ENCODE assay signal across 11 cellular contexts in the genomic region with DNA sequence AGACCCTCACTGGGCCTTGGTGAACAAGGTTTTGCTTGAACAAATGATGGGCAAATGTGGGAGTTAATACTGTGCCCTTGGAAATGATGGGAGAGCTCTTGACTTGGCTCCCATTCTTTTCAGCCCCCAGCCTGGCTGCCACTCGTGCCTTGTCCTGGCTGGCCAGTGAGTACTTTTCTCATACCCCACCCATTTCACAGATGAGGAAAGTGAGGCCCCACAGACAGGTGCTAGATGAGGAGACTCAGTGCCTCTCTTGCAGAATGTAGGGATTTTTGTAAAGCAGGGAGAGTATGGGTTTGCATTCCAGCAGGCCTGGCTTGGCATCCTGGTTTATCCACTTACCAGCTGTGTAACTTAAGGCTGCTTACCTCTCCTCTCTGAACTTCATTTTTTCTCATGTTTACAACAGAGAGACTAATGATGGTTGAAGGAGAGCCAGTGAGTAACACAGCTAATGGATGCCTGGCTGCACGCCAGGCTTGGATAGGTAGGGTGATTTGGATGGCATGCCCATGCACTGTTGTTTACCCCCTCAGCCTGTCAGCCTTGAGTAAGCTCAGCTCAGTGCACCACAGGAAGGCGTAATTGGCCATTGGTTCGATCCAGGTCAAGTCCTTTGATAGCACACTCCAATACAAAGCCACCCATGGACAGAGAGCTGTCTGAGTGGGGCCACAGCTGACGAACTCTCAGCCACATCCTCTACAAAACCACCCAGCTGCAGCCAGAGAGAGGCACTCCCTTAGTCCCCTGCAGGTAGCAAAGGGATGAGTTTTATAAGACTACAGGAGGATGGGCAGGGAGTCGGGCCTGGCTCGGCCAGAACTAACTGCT.
DNase-seq lines count a peak whose midpoint lies in the region; ATAC-seq, FAIRE-seq and TF ChIP-seq lines count a peak whose summit lies in the region.
"Had no signal": no experiment of that assay in that cellular context is flagged by ENCODE, and none has a peak within 500 bp of the region (broad histone marks: within the 10 kb centered on the region; RNA-seq: fewer than 3 reads in every experiment).

No MANE protein-coding gene starts in this region.

- H2BK15ac ChIP-seq in IMR-90 (ENCODE audit: low read depth, low read length): no peak overlapping the region

- TF ChIP-seq CTCF in IMR-90 (conservative IDR thresholded peaks at IDR 0.05; ENCODE audit: low read depth, low read length): no peak
- no peak for TF ChIP-seq CTCF in K562 (IDR thresholded peaks at IDR 0.05 in 2 of 3, conservative IDR thresholded peaks at IDR 0.05 in 1 of 3; ENCODE audit: insufficient read depth in 2 of 3, low read depth in 1 of 3, low read length in 3 of 3)

- no peak overlapping the region for H2AFZ ChIP-seq in IMR-90 (replicated peaks; ENCODE audit: low read length, poor library complexity)
- H2AFZ ChIP-seq in K562 (ENCODE audit: low read depth, low read length): no peak overlapping the region

- no peak overlapping the region for H3K14ac ChIP-seq in IMR-90 (replicated peaks; ENCODE audit: low read depth, low read length)

- no peak for TF ChIP-seq EP300 in K562 (IDR thresholded peaks at IDR 0.05; ENCODE audit: low read length)

- H3K9me3 ChIP-seq in IMR-90 (ENCODE audit: control insufficient read depth, insufficient read depth, low read length) (no peaks in the 10 kb centered on the region), K562 (replicated peaks; ENCODE audit: control insufficient read depth, insufficient read depth, low read depth, low read length) (no peaks in the 10 kb centered on the region)
- H3K9me3 ChIP-seq: left lung had no signal

- no peak overlapping the region for H2AK9ac ChIP-seq in IMR-90 (replicated peaks; ENCODE audit: low read depth, low read length, poor library complexity)

- intact Hi-C loops in IMR-90 (cut with micrococcal nuclease) (no loop called here), K562 (cut with micrococcal nuclease) (no loop called here)

- H3K36me3 Mint-ChIP-seq in T-helper 2 cell treated with Interferon-gamma antibody and Interleukin-4, amounts not matched to agents 5 μg/mL and 100 μg/mL, for 36 hours (ENCODE audit: low read depth): no peaks in the 10 kb centered on the region
- no peaks in the 10 kb centered on the region for H3K36me3 Mint-ChIP-seq in T-cell

- H3K9ac ChIP-seq in IMR-90 (ENCODE audit: low read depth, low read length): no peak overlapping the region
- H3K9ac ChIP-seq in K562 (ENCODE audit: insufficient read depth in 1 of 2, low read depth in 2 of 2, low read length in 2 of 2): no peak overlapping the region
- no peak overlapping the region for H3K9ac ChIP-seq in rectal smooth muscle tissue (ENCODE audit: low read length)

- H4K20me1 ChIP-seq in IMR-90 (ENCODE audit: insufficient read depth, low read length) (no peaks in the 10 kb centered on the region), K562 (replicated peaks; ENCODE audit: control insufficient read depth, insufficient read depth, low read length) (peaks cover 7% of the 10 kb centered on the region)

- H2BK120ac ChIP-seq in IMR-90 (ENCODE audit: low read depth, low read length): no peak overlapping the region

- H3K36me3 ChIP-seq in IMR-90 (ENCODE audit: control insufficient read depth, insufficient read depth, low read length) (no peaks in the 10 kb centered on the region), K562 (ENCODE audit: control insufficient read depth, insufficient read depth, low read length) (no peaks in the 10 kb centered on the region), rectal smooth muscle tissue (ENCODE audit: control insufficient read depth, insufficient read depth, low read length) (no peaks in the 10 kb centered on the region)
- H3K36me3 ChIP-seq: brain microvascular endothelial cell, left lung had no signal

- H4K91ac ChIP-seq in IMR-90 (ENCODE audit: insufficient read depth, low read depth, low read length): no peak overlapping the region

- CTCF ChIA-PET in IMR-90 (lab: Yijun Ruan, JAX) (no interaction called here), K562 (lab: Yijun Ruan, JAX; ENCODE audit: low intra/inter-chr PET ratio) (no interaction called here), T-cell (lab: Charles Lee) (interaction anchor here in 1 of 2 donors (0.7 kb wide), 1 partner anchor 33 kb away, joined by 3 read pairs; no protein-coding TSS in a partner anchor)

- POLR2A ChIA-PET in IMR-90 (lab: Charles Lee; ENCODE audit: unreplicated experiment): no interaction called here
- POLR2A ChIA-PET in K562 (lab: Yijun Ruan, JAX): interaction anchor here (1.6 kb wide), 1 partner anchor 11 kb away, joined by 7 read pairs; no protein-coding TSS in a partner anchor
- POLR2A ChIA-PET in T-cell (lab: Charles Lee): no interaction called here

- no peaks in the 10 kb centered on the region for H3K9me3 Mint-ChIP-seq in T-helper 2 cell treated with Interferon-gamma antibody and Interleukin-4, amounts not matched to agents 5 μg/mL and 100 μg/mL, for 36 hours
- peaks cover 0 to 4% (median 2%) of the 10 kb centered on the region in 3 donors for H3K9me3 Mint-ChIP-seq in T-cell

- in situ Hi-C loops in IMR-90 (cut with MboI; ENCODE audit: low sequenced_read_pairs) (no loop called here), K562 (cut with MboI) (no loop called here)

- H3K79me2 ChIP-seq in K562 (ENCODE audit: control insufficient read depth, insufficient read depth, low read length): no peaks in the 10 kb centered on the region

- H3K27ac Mint-ChIP-seq in T-helper 2 cell treated with Interferon-gamma antibody and Interleukin-4, amounts not matched to agents 5 μg/mL and 100 μg/mL, for 36 hours: no peak overlapping the region
- H3K27ac Mint-ChIP-seq in T-cell: no peak overlapping the region
- H3K27ac Mint-ChIP-seq: stimulated activated naive CD8-positive, alpha-beta T cell treated with anti-CD3 and anti-CD28 coated beads, Interleukin-15, Interleukin-2, amounts not matched to agents 100 ng/mL and 50 ng/mL, for 24 hours had no signal

- H4K8ac ChIP-seq in IMR-90 (ENCODE audit: low read depth in 2 of 2, low read length in 2 of 2): no peak overlapping the region

- H4K5ac ChIP-seq in IMR-90 (ENCODE audit: low read depth, low read length): no peak overlapping the region

- H3K79me1 ChIP-seq in IMR-90 (ENCODE audit: low read depth in 1 of 2, low read length in 2 of 2): no peaks in the 10 kb centered on the region

- H3K4me1 ChIP-seq in IMR-90 (ENCODE audit: control insufficient read depth, insufficient read depth, low read length) (peaks cover 4% of the 10 kb centered on the region; the same call in 1 of the 2 replicates), K562 (replicated peaks in 1 of 2; ENCODE audit: control insufficient read depth in 2 of 2, insufficient read depth in 2 of 2, low read length in 2 of 2) (no peaks in the 10 kb centered on the region), rectal smooth muscle tissue (ENCODE audit: control insufficient read depth, insufficient read depth, low read length) (peaks cover 35% of the 10 kb centered on the region)
- H3K4me1 ChIP-seq: left lung had no signal

- H3K27me3 ChIP-seq in IMR-90 (ENCODE audit: control insufficient read depth, insufficient read depth, low read length): no peaks in the 10 kb centered on the region
- peaks cover 25 to 44% of the 10 kb centered on the region in 2 experiments; a peak in 4 of 5 replicates for H3K27me3 ChIP-seq in K562 (ENCODE audit: control insufficient read depth in 2 of 2, insufficient read depth in 2 of 2, low read length in 2 of 2)
- no peaks in the 10 kb centered on the region for H3K27me3 ChIP-seq in rectal smooth muscle tissue (ENCODE audit: control insufficient read depth, insufficient read depth, low read length)
- H3K27me3 ChIP-seq: brain microvascular endothelial cell, left lung had no signal

- dilution Hi-C loops in IMR-90 (cut with HindIII; ENCODE audit: low sequenced_read_pairs, unreplicated experiment): no loop called here

- H3K23ac ChIP-seq in IMR-90 (ENCODE audit: low read depth, low read length): no peak overlapping the region

- WGBS in IMR-90 (ENCODE audit: extremely low coverage in 2 of 2, insufficient read length in 1 of 2), 2 experiments: no CpG with 5 or more reads among the region's 7 CpGs
- WGBS in K562 (ENCODE audit: insufficient coverage, low coverage, missing lambda C conversion rate): 0% methylated on average over 7 of the region's 7 CpGs

- peak overlapping the region; percentile 13; the same call in 1 of the 2 replicates for H2AK5ac ChIP-seq in IMR-90 (ENCODE audit: low read depth, low read length)

- no peak overlapping the region for H3K27ac ChIP-seq in IMR-90 (ENCODE audit: insufficient read depth, low read length)
- no peak overlapping the region for H3K27ac ChIP-seq in K562 (ENCODE audit: extremely low read depth, low read depth, low read length)
- peak overlapping the region; percentile 77 for H3K27ac ChIP-seq in rectal smooth muscle tissue (ENCODE audit: low read depth, low read length)
- H3K27ac ChIP-seq: brain microvascular endothelial cell, left lung had no signal

- H3K4me2 ChIP-seq in IMR-90 (ENCODE audit: low read depth, low read length): no peak overlapping the region
- H3K4me2 ChIP-seq in K562 (ENCODE audit: insufficient read depth, low read length): no peak overlapping the region

- no TSS peak for BruUV-seq in IMR-90 (replicated peaks; lab: Mats Ljungman, UMichigan)
- no TSS peak for BruUV-seq in K562 (replicated peaks; lab: Mats Ljungman, UMichigan)

- no peak overlapping the region for H3K18ac ChIP-seq in IMR-90 (ENCODE audit: low read depth, low read length)

- no peaks in the 10 kb centered on the region for H3K4me1 Mint-ChIP-seq in T-helper 2 cell treated with Interferon-gamma antibody and Interleukin-4, amounts not matched to agents 5 μg/mL and 100 μg/mL, for 36 hours (ENCODE audit: low read depth)
- no peaks in the 10 kb centered on the region for H3K4me1 Mint-ChIP-seq in T-cell

- TF ChIP-seq POLR2A in IMR-90 (IDR thresholded peaks at IDR 0.05; ENCODE audit: low read depth, low read length) (no peak), K562 (conservative IDR thresholded peaks at IDR 0.05) (no peak)

- no peak overlapping the region for H3K4me3 ChIP-seq in IMR-90 (ENCODE audit: insufficient read depth, low read depth, low read length)
- H3K4me3 ChIP-seq in K562: no peak overlapping the region
- H3K4me3 ChIP-seq in rectal smooth muscle tissue (ENCODE audit: low read length): no peak overlapping the region
- H3K4me3 ChIP-seq: left lung had no signal

- TF ChIP-seq RAD21 in IMR-90 (IDR thresholded peaks at IDR 0.05; ENCODE audit: low read length) (no peak), K562 (CRISPR knock-in tag; conservative IDR thresholded peaks at IDR 0.05 in 1 of 2, IDR thresholded peaks at IDR 0.05 in 1 of 2) (no peak)

- no peak overlapping the region; the same call in 1 of the 2 replicates for H3K4ac ChIP-seq in IMR-90 (ENCODE audit: low read depth, low read length)

- FAIRE-seq in K562 (lab: Jason Lieb, UNC): no peak

- DNase-seq in IMR-90 (peak; percentile 18), NCI-H2171 treated with DMSO at 0.1 percent for 48 hours (lab: John Stamatoyannopoulos, UW) (peak; percentile 86), K562 (ENCODE audit: extremely low read depth in 1 of 4, low spot score in 3 of 4) (no peak), T-cell (no peak)
- DNase-seq in T-helper 2 cell treated with Interferon-gamma antibody and Interleukin-4, amounts not matched to agents 5 μg/mL and 100 μg/mL, for 36 hours (ENCODE audit: low spot score): no peak
- DNase-seq in activated CD4-positive, alpha-beta T cell treated with anti-CD3 and anti-CD28 coated beads, Interleukin-2, amount 50 U/mL, for 48 hours: no peak
- DNase-seq: brain microvascular endothelial cell, left lung had no signal

- ATAC-seq in IMR-90 (ENCODE audit: low read depth): peak; percentile 27
- ATAC-seq in K562: no peak
- no peak for ATAC-seq in GM21786 (IDR thresholded peaks at IDR 0.05; ENCODE audit: unreplicated experiment)
- no peak for ATAC-seq in T-cell (replicated peaks in 1 of 4)
- ATAC-seq: left lung had no signal

- H3K4me3 Mint-ChIP-seq in T-helper 2 cell treated with Interferon-gamma antibody and Interleukin-4, amounts not matched to agents 5 μg/mL and 100 μg/mL, for 36 hours: no peak overlapping the region
- no peak overlapping the region for H3K4me3 Mint-ChIP-seq in T-cell
- H3K4me3 Mint-ChIP-seq: stimulated activated naive CD8-positive, alpha-beta T cell treated with anti-CD3 and anti-CD28 coated beads, Interleukin-15, Interleukin-2, amounts not matched to agents 100 ng/mL and 50 ng/mL, for 24 hours had no signal

- H3K9me1 ChIP-seq in IMR-90 (ENCODE audit: insufficient read depth, low read length) (no peaks in the 10 kb centered on the region; the same call in 1 of the 2 replicates), K562 (ENCODE audit: control insufficient read depth, insufficient read depth, low read length) (no peaks in the 10 kb centered on the region)

- no peaks in the 10 kb centered on the region for H3K27me3 Mint-ChIP-seq in T-helper 2 cell treated with Interferon-gamma antibody and Interleukin-4, amounts not matched to agents 5 μg/mL and 100 μg/mL, for 36 hours (ENCODE audit: low read depth)
- H3K27me3 Mint-ChIP-seq in T-cell: peaks cover 0 to 7% of the 10 kb centered on the region in 2 donors
- H3K27me3 Mint-ChIP-seq: stimulated activated naive CD8-positive, alpha-beta T cell treated with anti-CD3 and anti-CD28 coated beads, Interleukin-15, Interleukin-2, amounts not matched to agents 100 ng/mL and 50 ng/mL, for 24 hours had no signal

- no peak overlapping the region for H2BK5ac ChIP-seq in IMR-90 (ENCODE audit: low read depth, low read length, poor library complexity, severe bottlenecking)

- H2BK20ac ChIP-seq in IMR-90 (ENCODE audit: low read depth, low read length): no peak overlapping the region

- no peak overlapping the region for H3K56ac ChIP-seq in IMR-90 (ENCODE audit: extremely low read depth, insufficient read depth, low read length)

Comparison
In these comparisons a context has a peak if more than half of its experiments do, and no peak if none do; other contexts are left out.
1. DNase-seq: peak in IMR-90 (single experiment) and NCI-H2171 treated with DMSO at 0.1 percent for 48 hours (single experiment); none in K562 (0 of 4), T-helper 2 cell treated with Interferon-gamma antibody and Interleukin-4, amounts not matched to agents 5 μg/mL and 100 μg/mL, for 36 hours (single experiment), activated CD4-positive, alpha-beta T cell treated with anti-CD3 and anti-CD28 coated beads, Interleukin-2, amount 50 U/mL, for 48 hours (0 of 2) and T-cell (0 of 34).